Comparison of ENCODE assay signal across 14 cellular contexts in genomic region chr22:50471197-50471847, GRCh38. TPM values are rescaled to one million over a fixed set of nuclear protein-coding genes. Genes with fewer than 3 reads are reported as not detected.
DNase-seq lines count a peak whose midpoint lies in the region; ATAC-seq and TF ChIP-seq lines count a peak whose summit lies in the region.
"Had no signal": no experiment of that assay in that cellular context is flagged by ENCODE, and none has a peak within 500 bp of the region (broad histone marks: within the 10 kb centered on the region; RNA-seq: fewer than 3 reads in every experiment).

No MANE protein-coding gene starts in this region.

- no peaks in the 10 kb centered on the region for H3K27me3 Mint-ChIP-seq in activated CD4-positive, alpha-beta T cell treated with anti-CD3 and anti-CD28 coated beads for 36 hours
- H3K27me3 Mint-ChIP-seq in T-helper 17 cell (no peaks in the 10 kb centered on the region), glutamatergic neuron (ENCODE audit: unreplicated experiment) (peaks cover 15% of the 10 kb centered on the region)
- no peaks in the 10 kb centered on the region for H3K27me3 Mint-ChIP-seq in stimulated activated naive CD8-positive, alpha-beta T cell treated with anti-CD3 and anti-CD28 coated beads, Interleukin-15, amount 100 ng/mL, for 72 hours

- H2AK5ac ChIP-seq in mesenchymal stem cell (ENCODE audit: low read length, severe bottlenecking): no peak overlapping the region

- peaks cover 55% of the 10 kb centered on the region for H3K4me1 Mint-ChIP-seq in activated CD4-positive, alpha-beta T cell treated with anti-CD3 and anti-CD28 coated beads for 36 hours
- peaks cover 50% of the 10 kb centered on the region for H3K4me1 Mint-ChIP-seq in T-helper 17 cell
- peaks cover 26% of the 10 kb centered on the region for H3K4me1 Mint-ChIP-seq in glutamatergic neuron (ENCODE audit: low read depth, unreplicated experiment)
- H3K4me1 Mint-ChIP-seq in stimulated activated naive CD8-positive, alpha-beta T cell treated with anti-CD3 and anti-CD28 coated beads, Interleukin-15, amount 100 ng/mL, for 72 hours: peaks cover 87% of the 10 kb centered on the region

- H4K8ac ChIP-seq in mesenchymal stem cell (ENCODE audit: low read length): no peak overlapping the region

- TF ChIP-seq CTCF in glutamatergic neuron (IDR thresholded peaks at IDR 0.05; ENCODE audit: partially characterized antibody, unreplicated experiment): no peak

- H2BK5ac ChIP-seq in mesenchymal stem cell (ENCODE audit: low read depth, low read length, poor library complexity, severe bottlenecking): no peak overlapping the region

- DNase-seq in activated CD4-positive, alpha-beta T cell treated with anti-CD3 and anti-CD28 coated beads for 36 hours: no peak
- DNase-seq in activated CD4-positive, alpha-beta T cell treated with anti-CD3 and anti-CD28 coated beads, Interleukin-2, amount 50 U/mL, for 48 hours: no peak
- no peak for DNase-seq in T-helper 17 cell
- DNase-seq in glutamatergic neuron: no peak
- DNase-seq in stimulated activated naive CD8-positive, alpha-beta T cell treated with anti-CD3 and anti-CD28 coated beads, Interleukin-15, amount 100 ng/mL, for 72 hours: no peak
- no peak for DNase-seq in HAP-1 (ENCODE audit: low spot score in 2 of 2)
- no peak for DNase-seq in mesenchymal stem cell
- DNase-seq: activated gamma-delta T cell; effector CD8-positive, alpha-beta T cell; GDM1; H7 had no signal

- H3K23ac ChIP-seq in mesenchymal stem cell (ENCODE audit: low read length in 2 of 2): no peak overlapping the region

- H2AFZ ChIP-seq in mesenchymal stem cell (ENCODE audit: low read depth, low read length): no peak overlapping the region
- H2AFZ ChIP-seq: parathyroid adenoma had no signal

- ATAC-seq in activated CD4-positive, alpha-beta T cell treated with anti-CD3 and anti-CD28 coated beads for 36 hours: no peak
- ATAC-seq in T-helper 17 cell: no peak
- ATAC-seq in stimulated activated naive CD8-positive, alpha-beta T cell treated with anti-CD3 and anti-CD28 coated beads, Interleukin-15, amount 100 ng/mL, for 72 hours: no peak
- no peak for ATAC-seq in SK-N-SH treated with all-trans-retinoic acid at 6 μM for 48 hours

- no peak overlapping the region for H3K14ac ChIP-seq in mesenchymal stem cell (ENCODE audit: low read length in 2 of 2)

- no peak overlapping the region for H2BK12ac ChIP-seq in mesenchymal stem cell (ENCODE audit: low read length in 2 of 2)

- H3K27ac Mint-ChIP-seq in activated CD4-positive, alpha-beta T cell treated with anti-CD3 and anti-CD28 coated beads for 36 hours: peak overlapping the region; percentile 95
- H3K27ac Mint-ChIP-seq in T-helper 17 cell: peak overlapping the region; percentile 97
- H3K27ac Mint-ChIP-seq in glutamatergic neuron (ENCODE audit: unreplicated experiment): peak overlapping the region; percentile 22
- H3K27ac Mint-ChIP-seq in stimulated activated naive CD8-positive, alpha-beta T cell treated with anti-CD3 and anti-CD28 coated beads, Interleukin-15, amount 100 ng/mL, for 72 hours: peak overlapping the region; percentile 86 to 89

- no peaks in the 10 kb centered on the region for H3K27me3 ChIP-seq in HAP-1 (ENCODE audit: low read depth)
- no peaks in the 10 kb centered on the region for H3K27me3 ChIP-seq in mesenchymal stem cell (ENCODE audit: control insufficient read depth in 1 of 2, insufficient read depth in 1 of 2, low read length in 2 of 2)

- H3K9me3 Mint-ChIP-seq in activated CD4-positive, alpha-beta T cell treated with anti-CD3 and anti-CD28 coated beads for 36 hours (ENCODE audit: low read depth): no peaks in the 10 kb centered on the region
- peaks cover 13% of the 10 kb centered on the region for H3K9me3 Mint-ChIP-seq in glutamatergic neuron (ENCODE audit: unreplicated experiment)
- no peaks in the 10 kb centered on the region for H3K9me3 Mint-ChIP-seq in stimulated activated naive CD8-positive, alpha-beta T cell treated with anti-CD3 and anti-CD28 coated beads, Interleukin-15, amount 100 ng/mL, for 72 hours

- H3K36me3 Mint-ChIP-seq in activated CD4-positive, alpha-beta T cell treated with anti-CD3 and anti-CD28 coated beads for 36 hours (ENCODE audit: low read depth): peaks cover 11% of the 10 kb centered on the region
- peaks cover 7% of the 10 kb centered on the region for H3K36me3 Mint-ChIP-seq in T-helper 17 cell (ENCODE audit: low read depth)
- no peaks in the 10 kb centered on the region for H3K36me3 Mint-ChIP-seq in glutamatergic neuron (ENCODE audit: unreplicated experiment)

- intact Hi-C loops in activated CD4-positive, alpha-beta T cell treated with anti-CD3 and anti-CD28 coated beads for 36 hours (cut with DNase I, micrococcal nuclease): loop anchor here (2.0 to 5.0 kb wide), 2 partner anchors 37 to 284 kb away; partner anchors contain the start of genes NCAPH2 (in 1 of the 2) and TRABD (in 1 of the 2)

- H4K91ac ChIP-seq in mesenchymal stem cell (ENCODE audit: low read length): no peak overlapping the region

- POLR2A ChIA-PET in activated CD4-positive, alpha-beta T cell treated with anti-CD3 and anti-CD28 coated beads for 36 hours (lab: Charles Lee): no interaction called here

- CTCF ChIA-PET in activated CD4-positive, alpha-beta T cell treated with anti-CD3 and anti-CD28 coated beads for 36 hours (lab: Charles Lee): interaction anchor here (0.8 to 3.4 kb wide), 2 partner anchors 54 to 150 kb away, joined by 3 to 14 read pairs; partner anchors contain the start of gene SCO2

- H2BK120ac ChIP-seq in mesenchymal stem cell (ENCODE audit: low read depth, low read length): no peak overlapping the region

- no peak overlapping the region for H2BK15ac ChIP-seq in mesenchymal stem cell (ENCODE audit: low read depth, poor library complexity, severe bottlenecking)

- H3K4ac ChIP-seq in mesenchymal stem cell (ENCODE audit: low read depth in 1 of 2, low read length in 2 of 2): no peak overlapping the region

- H3K36me3 ChIP-seq in HAP-1 (replicated peaks) (peaks cover 27% of the 10 kb centered on the region), mesenchymal stem cell (ENCODE audit: control insufficient read depth in 1 of 2, insufficient read depth in 2 of 2, low read depth in 1 of 2, low read length in 2 of 2) (peaks cover 11 to 44% of the 10 kb centered on the region in 2 experiments)

- H3K18ac ChIP-seq in mesenchymal stem cell (ENCODE audit: low read depth in 1 of 2, low read length in 2 of 2): no peak overlapping the region

- no peak overlapping the region for H3K4me3 ChIP-seq in HAP-1
- no peak overlapping the region for H3K4me3 ChIP-seq in mesenchymal stem cell (ENCODE audit: insufficient read depth in 1 of 2, low read depth in 1 of 2, low read length in 2 of 2)

- H3K9ac ChIP-seq in mesenchymal stem cell (ENCODE audit: low read length): no peak overlapping the region
- H3K9ac ChIP-seq: parathyroid adenoma had no signal

- H3K4me1 ChIP-seq in HAP-1 (peaks cover 12% of the 10 kb centered on the region), mesenchymal stem cell (ENCODE audit: control insufficient read depth, insufficient read depth, low read depth, low read length) (peaks cover 65% of the 10 kb centered on the region)

- in situ Hi-C loops in HAP-1 (cut with MboI; ENCODE audit: low sequenced_read_pairs): no loop called here

- WGBS in mesenchymal stem cell: 90% methylated on average over 19 of the region's 21 CpGs

- peaks cover 20% of the 10 kb centered on the region for H3K79me1 ChIP-seq in mesenchymal stem cell (replicated peaks; ENCODE audit: low read length, poor library complexity, severe bottlenecking)

- H3K27ac ChIP-seq in mesenchymal stem cell (ENCODE audit: low read length, poor library complexity, severe bottlenecking): no peak overlapping the region
- H3K27ac ChIP-seq: parathyroid adenoma had no signal

- no peak overlapping the region for H3K4me2 ChIP-seq in mesenchymal stem cell (ENCODE audit: low read length, poor library complexity, severe bottlenecking)

- H3K4me3 Mint-ChIP-seq in activated CD4-positive, alpha-beta T cell treated with anti-CD3 and anti-CD28 coated beads for 36 hours: peak overlapping the region; percentile 59
- H3K4me3 Mint-ChIP-seq in T-helper 17 cell (peak overlapping the region; percentile 82), glutamatergic neuron (ENCODE audit: unreplicated experiment) (no peak overlapping the region)
- peak overlapping the region; percentile 80 to 98 for H3K4me3 Mint-ChIP-seq in stimulated activated naive CD8-positive, alpha-beta T cell treated with anti-CD3 and anti-CD28 coated beads, Interleukin-15, amount 100 ng/mL, for 72 hours

- H3K9me3 ChIP-seq in T-helper 17 cell (ENCODE audit: control insufficient read depth, low read length, poor library complexity, severe bottlenecking) (no peaks in the 10 kb centered on the region), HAP-1 (no peaks in the 10 kb centered on the region), mesenchymal stem cell (ENCODE audit: control insufficient read depth, low read length) (no peaks in the 10 kb centered on the region)

TF ChIP-seq in SK-N-SH treated with all-trans-retinoic acid at 6 μM for 48 hours, 23 proteins besides CTCF, POLR2A, EP300 and RAD21 (continues in another document):
- no peak for TF ChIP-seq ZC3H10 (CRISPR knock-in tag; IDR thresholded peaks at IDR 0.05)
- TF ChIP-seq ZFP3 (CRISPR knock-in tag; IDR thresholded peaks at IDR 0.05): no peak
- TF ChIP-seq OSR1 (CRISPR knock-in tag; IDR thresholded peaks at IDR 0.05): no peak

RNA-seq across cellular contexts. Expression of gene SBF1, which starts 3.5 kb away (rescaled TPM):
- total RNA-seq in activated CD4-positive, alpha-beta T cell treated with anti-CD3 and anti-CD28 coated beads for 36 hours: 10 to 100 TPM; 97.6 TPM
- total RNA-seq in T-helper 17 cell (100 to 1,000 TPM; 202 to 217 TPM), glutamatergic neuron (ENCODE audit: unreplicated experiment) (206 TPM)
- polyA plus RNA-seq in mesenchymal stem cell (2013, experiment 1 of 2): 23.9 TPM
- 22.7 TPM for polyA plus RNA-seq in mesenchymal stem cell (2013, experiment 2 of 2)

RNA-seq across cellular contexts. Expression of gene ADM2, which starts 10.0 kb away (rescaled TPM):
- total RNA-seq in activated CD4-positive, alpha-beta T cell treated with anti-CD3 and anti-CD28 coated beads for 36 hours: 1 to 10 TPM; 7.5 to 7.9 TPM
- total RNA-seq in T-helper 17 cell (1 to 10 TPM; 1.7 to 2.4 TPM), glutamatergic neuron (ENCODE audit: unreplicated experiment) (37.6 TPM)
- polyA plus RNA-seq in mesenchymal stem cell (2013, experiment 1 of 2): 11.3 TPM
- 10.9 TPM for polyA plus RNA-seq in mesenchymal stem cell (2013, experiment 2 of 2)
- total RNA-seq: A172 had no signal

RNA-seq across cellular contexts. Expression of gene MIOX, which starts 15.3 kb away (rescaled TPM):
- under 1 TPM; 0.32 to 0.44 TPM for total RNA-seq in activated CD4-positive, alpha-beta T cell treated with anti-CD3 and anti-CD28 coated beads for 36 hours
- total RNA-seq in T-helper 17 cell (not detected), glutamatergic neuron (ENCODE audit: unreplicated experiment) (4.0 TPM)
- polyA plus RNA-seq in mesenchymal stem cell (2013, experiment 1 of 2): 0.14 TPM
- 0.16 TPM for polyA plus RNA-seq in mesenchymal stem cell (2013, experiment 2 of 2)
- total RNA-seq: A172, H7 had no signal

RNA-seq across cellular contexts. Expression of gene LMF2, which starts 36.2 kb away (rescaled TPM):
- total RNA-seq in activated CD4-positive, alpha-beta T cell treated with anti-CD3 and anti-CD28 coated beads for 36 hours: 10 to 100 TPM; 46.8 to 49.4 TPM
- 100 to 1,000 TPM; 110 to 130 TPM for total RNA-seq in T-helper 17 cell
- total RNA-seq in glutamatergic neuron (ENCODE audit: unreplicated experiment): 62.2 TPM
- 81.8 TPM for polyA plus RNA-seq in mesenchymal stem cell (2013, experiment 1 of 2)
- polyA plus RNA-seq in mesenchymal stem cell (2013, experiment 2 of 2): 79.8 TPM

RNA-seq across cellular contexts. Expression of gene NCAPH2, which starts 36.7 kb away (rescaled TPM):
- total RNA-seq in activated CD4-positive, alpha-beta T cell treated with anti-CD3 and anti-CD28 coated beads for 36 hours: 100 to 1,000 TPM; 115 to 123 TPM
- total RNA-seq in T-helper 17 cell: 100 to 1,000 TPM in 1 of 2 donors, 10 to 100 TPM in 1; 97.0 to 103 TPM
- total RNA-seq in glutamatergic neuron (ENCODE audit: unreplicated experiment): 52.9 TPM
- polyA plus RNA-seq in mesenchymal stem cell (2013, experiment 1 of 2): 11.7 TPM
- polyA plus RNA-seq in mesenchymal stem cell (2013, experiment 2 of 2): 9.7 TPM

Comparison
In these comparisons a context has a peak if more than half of its experiments do, and no peak if none do; other contexts are left out.
1. H3K27ac Mint-ChIP-seq: peak in every context shown above with its lines; median percentile 97 in T-helper 17 cell; 95 in activated CD4-positive, alpha-beta T cell treated with anti-CD3 and anti-CD28 coated beads for 36 hours; 88 in stimulated activated naive CD8-positive, alpha-beta T cell treated with anti-CD3 and anti-CD28 coated beads, Interleukin-15, amount 100 ng/mL, for 72 hours; 22 in glutamatergic neuron.